18 cellular contexts compared by ENCODE assay signal in the genomic region with DNA sequence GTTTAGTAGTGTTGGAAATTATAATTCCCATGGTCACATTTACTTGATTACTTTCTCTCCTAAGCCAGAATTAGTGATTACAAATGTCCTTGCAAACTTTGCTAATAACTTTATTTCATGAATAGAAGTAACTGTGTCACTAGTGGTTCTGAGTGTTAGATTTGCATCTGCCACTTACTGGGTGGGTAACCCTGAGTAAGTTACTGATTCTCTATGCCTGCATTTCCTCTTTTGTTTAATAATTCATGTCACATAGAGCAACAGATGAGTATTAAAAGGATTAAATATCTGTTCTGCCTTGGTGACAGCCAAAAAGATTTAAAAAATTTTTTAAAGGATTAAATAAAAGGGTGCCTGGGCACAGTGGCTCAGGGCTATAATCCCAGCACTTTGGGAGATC.
"Had no signal": no experiment of that assay in that cellular context is flagged by ENCODE, and none has a peak within 500 bp of the region (broad histone marks: within the 10 kb centered on the region; RNA-seq: fewer than 3 reads in every experiment).

No MANE protein-coding gene starts in this region.

- DNase-seq: activated B cell treated with CpG ODN at 0.5 μM for 24 hours; activated CD4-positive, alpha-beta memory T cell treated with anti-CD3 and anti-CD28 coated beads for 36 hours; activated CD4-positive, alpha-beta T cell treated with anti-CD3 and anti-CD28 coated beads for 1 hour; activated CD4-positive, alpha-beta T cell treated with anti-CD3 and anti-CD28 coated beads, Interleukin-2, amount 10 ng/mL, durations not matched to agents 7 days and 5 days; activated gamma-delta T cell; activated naive CD4-positive, alpha-beta T cell treated with anti-CD3 and anti-CD28 coated beads for 36 hours; activated T-cell treated with anti-CD3 and anti-CD28 coated beads for 4 hours; activated T-cell treated with anti-CD3 and anti-CD28 coated beads, Interleukin-2, amount 50 U/mL, for 48 hours; amygdala; NCI-H1092 treated with DMSO at 0.1 percent for 48 hours; NCI-H1417 treated with DMSO at 0.1 percent for 48 hours; NCI-H1694; NCI-H2029; NCI-H510A treated with DMSO at 0.1 percent for 48 hours; NCI-H69; NK-92 treated with Interleukin-12 subunit alpha and Interleukin-12 subunit beta, amount 100 ng/mL, for 24 hours; SHP77 treated with DMSO at 0.1 percent for 48 hours had no signal

- ATAC-seq: activated T-helper 17 cell treated with anti-CD3 and anti-CD28 coated beads, Interleukin-2, amount 50 U/mL, for 72 hours had no signal
